Comparison of ENCODE assay signal across 12 cellular contexts in genomic region chr2:234366891-234367290, GRCh38.
DNase-seq lines count a peak whose midpoint lies in the region; TF ChIP-seq lines count a peak whose summit lies in the region.
"Had no signal": no experiment of that assay in that cellular context is flagged by ENCODE, and none has a peak within 500 bp of the region (broad histone marks: within the 10 kb centered on the region; RNA-seq: fewer than 3 reads in every experiment).

No MANE protein-coding gene starts in this region.

- peaks cover 63% of the 10 kb centered on the region for H3F3A ChIP-seq in neural progenitor cell (ENCODE audit: low read depth)

- intact Hi-C loops in A673 (cut with micrococcal nuclease; ENCODE audit: unreplicated experiment) = no loop called here

- H3K9me3 Mint-ChIP-seq in H9 (no peaks in the 10 kb centered on the region; a peak in 1 of 5 replicates), neural progenitor cell (no peaks in the 10 kb centered on the region)
- H3K9me3 Mint-ChIP-seq: activated B cell treated with CpG ODN at 0.5 μM for 24 hours had no signal

- H3K36me3 Mint-ChIP-seq in H9 (ENCODE audit: insufficient read depth in 1 of 3, low read depth in 3 of 3) (no peaks in the 10 kb centered on the region), neural progenitor cell (no peaks in the 10 kb centered on the region)

- no peak overlapping the region for H3K23ac ChIP-seq in H9 (ENCODE audit: insufficient read length, low read depth, low read length)

- H3K4me2 ChIP-seq in H9 (ENCODE audit: insufficient read depth, insufficient read length, low read length) (no peak overlapping the region), neural progenitor cell (peak overlapping the region; percentile 5)

- TF ChIP-seq CTCF in H9 (conservative IDR thresholded peaks at IDR 0.05) (no peak), epithelial cell of esophagus (IDR thresholded peaks at IDR 0.05; ENCODE audit: insufficient read depth, low read depth, low read length, missing control alignments) (no peak), neural progenitor cell (IDR thresholded peaks at IDR 0.05) (no peak), A673 (conservative IDR thresholded peaks at IDR 0.05; ENCODE audit: low read depth, low read length) (no peak)

- peak overlapping the region; percentile 63 for H2AFZ ChIP-seq in H9 (ENCODE audit: low read length)
- peak overlapping the region; percentile 14 for H2AFZ ChIP-seq in neural progenitor cell (replicated peaks)

- H3K36me3 ChIP-seq in neural progenitor cell (no peaks in the 10 kb centered on the region), A673 (ENCODE audit: insufficient read depth, low read length, poor library complexity, severe bottlenecking) (no peaks in the 10 kb centered on the region)
- H3K36me3 ChIP-seq: lower lobe of right lung had no signal

- no peak overlapping the region for H3K18ac ChIP-seq in H9 (ENCODE audit: insufficient read length, low read depth, low read length)

- H4K8ac ChIP-seq in H9 (replicated peaks; ENCODE audit: insufficient read length, low read depth, low read length) = no peak overlapping the region

- H4K91ac ChIP-seq in H9 (ENCODE audit: insufficient read length, low read depth, low read length) = no peak overlapping the region

- H3K56ac ChIP-seq in H9 (ENCODE audit: insufficient read length, low read depth, low read length) = no peak overlapping the region

- H3K14ac ChIP-seq in H9 (ENCODE audit: insufficient read depth, low read length) = no peak overlapping the region

- H3K9ac ChIP-seq in H9 (ENCODE audit: extremely low read depth, insufficient read length, low read length) (no peak overlapping the region), neural progenitor cell (no peak overlapping the region)

- H3K4me3 Mint-ChIP-seq in H9 = no peak overlapping the region
- no peak overlapping the region for H3K4me3 Mint-ChIP-seq in neural progenitor cell
- H3K4me3 Mint-ChIP-seq: activated B cell treated with CpG ODN at 0.5 μM for 24 hours had no signal

- CTCF ChIA-PET in A673 (lab: Charles Lee) = no interaction called here

- no peak overlapping the region for H3K4me3 ChIP-seq in epithelial cell of esophagus (ENCODE audit: low read length)
- no peak overlapping the region for H3K4me3 ChIP-seq in neural progenitor cell
- H3K4me3 ChIP-seq in A673 (ENCODE audit: low read depth, low read length, poor library complexity, severe bottlenecking) = no peak overlapping the region
- H3K4me3 ChIP-seq: lower lobe of right lung had no signal

- no peaks in the 10 kb centered on the region for H3K27me3 ChIP-seq in H9 (ENCODE audit: insufficient read depth, low read length)
- no peaks in the 10 kb centered on the region for H3K27me3 ChIP-seq in neural progenitor cell
- no peaks in the 10 kb centered on the region for H3K27me3 ChIP-seq in A673 (replicated peaks; ENCODE audit: insufficient read depth, low read depth, low read length, poor library complexity)

- H3K79me1 ChIP-seq in H9 (ENCODE audit: insufficient read depth, low read depth, low read length, poor library complexity, severe bottlenecking) = no peaks in the 10 kb centered on the region

- no TSS peak for BruUV-seq in A673 (replicated peaks; lab: Mats Ljungman, UMichigan)

- no peak overlapping the region for H2BK120ac ChIP-seq in H9 (ENCODE audit: low read depth, low read length, poor library complexity, severe bottlenecking)

- no peak overlapping the region for H2BK15ac ChIP-seq in H9 (ENCODE audit: low read depth, low read length)

- WGBS in H9 (ENCODE audit: extremely low coverage, insufficient read length, low lambda C conversion rate) = no CpG with 5 or more reads among the region's 2 CpGs

- H3K27me3 Mint-ChIP-seq in H9 (ENCODE audit: low read depth) = peaks cover 10% of the 10 kb centered on the region
- H3K27me3 Mint-ChIP-seq in neural progenitor cell (ENCODE audit: insufficient read depth, low read depth) = peaks cover 8% of the 10 kb centered on the region

- no peak overlapping the region for H3K4ac ChIP-seq in H9 (ENCODE audit: low read depth, low read length)

- no peaks in the 10 kb centered on the region for H3K23me2 ChIP-seq in H9 (ENCODE audit: insufficient read length, low read depth, low read length, poor library complexity, severe bottlenecking)

- no peaks in the 10 kb centered on the region for H4K20me1 ChIP-seq in H9 (ENCODE audit: control insufficient read depth, insufficient read depth, insufficient read length)
- H4K20me1 ChIP-seq in neural progenitor cell (ENCODE audit: low read depth) = no peaks in the 10 kb centered on the region

- peak; percentile 8 for DNase-seq in NCI-H2171 treated with DMSO at 0.1 percent for 48 hours (lab: John Stamatoyannopoulos, UW)
- DNase-seq in NCI-H2171 (lab: John Stamatoyannopoulos, UW) = no peak
- DNase-seq in H9 = no peak
- peak; percentile 66 for DNase-seq in epithelial cell of esophagus (ENCODE audit: low read depth)
- DNase-seq in neural progenitor cell (ENCODE audit: low spot score) = no peak
- DNase-seq in anterior cingulate cortex (lab: John Stamatoyannopoulos, UW) = no peak
- DNase-seq in activated gamma-delta T cell (lab: John Stamatoyannopoulos, UW) = no peak
- no peak for DNase-seq in A673 (ENCODE audit: low spot score)
- DNase-seq: activated B cell treated with CpG ODN at 0.5 μM for 24 hours; lower lobe of right lung; stimulated activated CD4-positive, alpha-beta T cell treated with anti-CD3 and anti-CD28 coated beads, Interleukin-12 subunit alpha, Interleukin-12 subunit beta, amount 100 ng/mL, for 4 hours; stimulated activated naive CD4-positive, alpha-beta T cell had no signal

- no peaks in the 10 kb centered on the region for H3K79me2 ChIP-seq in H9 (ENCODE audit: insufficient read depth, low read length)
- H3K79me2 ChIP-seq in neural progenitor cell (ENCODE audit: low read depth) = no peaks in the 10 kb centered on the region

- H3K4me1 ChIP-seq in H9 (ENCODE audit: insufficient read depth, low read length) (peaks cover 3% of the 10 kb centered on the region; the same call in 1 of the 2 replicates), neural progenitor cell (peaks cover 73% of the 10 kb centered on the region), A673 (ENCODE audit: insufficient read depth, low read length, poor library complexity, severe bottlenecking) (peaks cover 9% of the 10 kb centered on the region)

- no peak overlapping the region for H2BK12ac ChIP-seq in H9 (ENCODE audit: insufficient read length, low read depth, low read length)

- H2BK5ac ChIP-seq in H9 (ENCODE audit: insufficient read length, low read length) = no peak overlapping the region

- no peak overlapping the region for H2AK5ac ChIP-seq in H9 (ENCODE audit: insufficient read length, low read length)

- no peaks in the 10 kb centered on the region for H3K9me3 ChIP-seq in H9 (ENCODE audit: control insufficient read depth, low read depth, low read length)
- no peaks in the 10 kb centered on the region for H3K9me3 ChIP-seq in neural progenitor cell (ENCODE audit: low read depth)
- no peaks in the 10 kb centered on the region for H3K9me3 ChIP-seq in A673 (ENCODE audit: low read depth, low read length, poor library complexity, severe bottlenecking)
- H3K9me3 ChIP-seq: lower lobe of right lung had no signal

- H3K27ac Mint-ChIP-seq in H9 (peak overlapping the region in 1 of 3 experiments; percentile 11; a peak in 1 of 7 replicates), neural progenitor cell (peak overlapping the region; percentile 85)
- H3K27ac Mint-ChIP-seq: activated B cell treated with CpG ODN at 0.5 μM for 24 hours had no signal

- H2BK20ac ChIP-seq in H9 (ENCODE audit: low read depth, low read length, poor library complexity, severe bottlenecking) = no peak overlapping the region

- H3K27ac ChIP-seq in H9 (ENCODE audit: insufficient read length, low read depth, low read length) (no peak overlapping the region), neural progenitor cell (peak overlapping the region; percentile 72), A673 (ENCODE audit: low read depth, low read length, poor library complexity, severe bottlenecking) (no peak overlapping the region)
- H3K27ac ChIP-seq: lower lobe of right lung had no signal

- H3K4me1 Mint-ChIP-seq in H9 = peaks cover 40 to 54% of the 10 kb centered on the region in 2 experiments
- H3K4me1 Mint-ChIP-seq in neural progenitor cell = peaks cover 78% of the 10 kb centered on the region

- H4K5ac ChIP-seq in H9 (ENCODE audit: insufficient read length, low read depth, low read length) = no peak overlapping the region

- POLR2A ChIA-PET in A673 (lab: Charles Lee; ENCODE audit: low non-redundant PET) = no interaction called here

- H3T11ph ChIP-seq in H9 (ENCODE audit: low read length) = no peak overlapping the region

Comparison
In these comparisons a context has a peak if more than half of its experiments do, and no peak if none do; other contexts are left out.
1. DNase-seq: peak in NCI-H2171 treated with DMSO at 0.1 percent for 48 hours (single experiment) and epithelial cell of esophagus (single experiment); none in NCI-H2171 (single experiment), H9 (single experiment), neural progenitor cell (single experiment), anterior cingulate cortex (0 of 58), activated gamma-delta T cell (single experiment) and A673 (single experiment).